10 cellular contexts compared by ENCODE assay signal in the genomic region with DNA sequence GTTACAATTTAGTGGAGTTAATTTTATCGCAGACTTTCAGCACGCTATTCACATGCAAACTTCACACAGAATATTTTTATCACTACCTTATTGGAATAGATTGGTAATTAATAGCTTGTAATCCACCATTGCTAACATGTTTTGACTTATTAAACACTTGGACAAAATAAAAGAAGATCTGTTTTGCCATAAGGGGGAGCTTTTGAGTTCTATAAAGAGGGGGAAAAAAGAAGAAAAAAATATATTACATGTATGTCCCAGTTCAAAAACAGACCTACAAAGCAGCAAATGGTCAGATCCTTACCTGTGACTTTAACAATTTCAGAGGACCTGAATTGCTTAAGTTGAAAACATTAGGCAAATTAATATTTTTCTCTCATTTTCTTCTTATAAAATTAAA. TPM values are rescaled to one million over a fixed set of nuclear protein-coding genes. Genes with fewer than 3 reads are reported as not detected.
DNase-seq lines count a peak whose midpoint lies in the region; ATAC-seq, FAIRE-seq and TF ChIP-seq lines count a peak whose summit lies in the region.
"Had no signal": no experiment of that assay in that cellular context is flagged by ENCODE, and none has a peak within 500 bp of the region (broad histone marks: within the 10 kb centered on the region; RNA-seq: fewer than 3 reads in every experiment).

No MANE protein-coding gene starts in this region.

- no peaks in the 10 kb centered on the region for H3K27me3 ChIP-seq in SJCRH30
- H3K27me3 ChIP-seq in foreskin keratinocyte, result peaks cover 19% of the 10 kb centered on the region
- no peaks in the 10 kb centered on the region for H3K27me3 ChIP-seq in thoracic aorta (replicated peaks; ENCODE audit: insufficient read depth)

- no peak for TF ChIP-seq POLR2A in GM12892 (IDR thresholded peaks at IDR 0.05; ENCODE audit: low read depth, low read length)

- peak; percentile 59 for TF ChIP-seq CTCF in foreskin keratinocyte (conservative IDR thresholded peaks at IDR 0.05)
- no peak for TF ChIP-seq CTCF in thoracic aorta (IDR thresholded peaks at IDR 0.05)

- no peak for FAIRE-seq in GM12892 (lab: Jason Lieb, UNC)
- FAIRE-seq: pancreas had no signal

- H3K4me3 ChIP-seq in SJCRH30 (no peak overlapping the region), thoracic aorta (no peak overlapping the region)
- H3K4me3 ChIP-seq: pancreas had no signal

- H3K27ac ChIP-seq in SJCRH30, result peak overlapping the region; percentile 3; the same call in 1 of the 2 replicates
- peak overlapping the region; percentile 18 for H3K27ac ChIP-seq in foreskin keratinocyte
- peak overlapping the region; percentile 54 to 60 for H3K27ac ChIP-seq in thoracic aorta
- H3K27ac ChIP-seq: pancreas had no signal

- peaks cover 17% of the 10 kb centered on the region for H3K4me1 ChIP-seq in SJCRH30
- peaks cover 17% of the 10 kb centered on the region for H3K4me1 ChIP-seq in foreskin keratinocyte
- peaks cover 0 to 24% of the 10 kb centered on the region in 2 donors for H3K4me1 ChIP-seq in thoracic aorta (ENCODE audit: control insufficient read depth in 1 of 2, low read depth in 2 of 2)

- DNase-seq in NCI-H510A treated with DMSO at 0.1 percent for 48 hours (lab: John Stamatoyannopoulos, UW) (peak; percentile 5), NCI-H510A (lab: John Stamatoyannopoulos, UW) (no peak), SJCRH30 (peak in 1 of 2 experiments; percentile 66), foreskin keratinocyte (no peak), thoracic aorta (ENCODE audit: low spot score) (no peak), GM12892 (ENCODE audit: insufficient read length) (no peak), SKM-1 (lab: John Stamatoyannopoulos, UW; ENCODE audit: unreplicated experiment) (no peak)
- no peak for DNase-seq in activated CD4-positive, alpha-beta T cell treated with anti-CD3 and anti-CD28 coated beads for 4 hours
- DNase-seq: GOT3, pancreas had no signal

- ATAC-seq in foreskin keratinocyte (no peak), thoracic aorta (ENCODE audit: insufficient number of reproducible peaks, low FRiP score, low read depth) (no peak)

- H3K9me3 ChIP-seq in SJCRH30 (replicated peaks) (no peaks in the 10 kb centered on the region), thoracic aorta (no peaks in the 10 kb centered on the region)
- H3K9me3 ChIP-seq: pancreas had no signal

- H3K36me3 ChIP-seq in SJCRH30 (no peaks in the 10 kb centered on the region), thoracic aorta (no peaks in the 10 kb centered on the region)
- H3K36me3 ChIP-seq: pancreas had no signal

RNA-seq across cellular contexts. Expression of a gene that starts 1.2 kb away (rescaled TPM):
- total RNA-seq in SJCRH30 (2014; rRNA removed; shearing (Covaris generic)), result 2.5 and 2.8 TPM in 2 replicates
- total RNA-seq in foreskin keratinocyte (0.25 and 0.44 TPM in 2 replicates), thoracic aorta (10 to 100 TPM in 1 of 2 donors, 1 to 10 TPM in 1; 7.4 to 17.4 TPM)
- 0.03 and 0.04 TPM in 2 replicates for polyA plus RNA-seq in foreskin keratinocyte
- polyA plus RNA-seq in GM12892 (2012; ENCODE audit: missing spikeins), result 0.13 TPM

Comparison
In these comparisons a context has a peak if more than half of its experiments do, and no peak if none do; other contexts are left out.
1. H3K27ac ChIP-seq: peak in every context shown above with its lines; median percentile 57 in thoracic aorta; 18 in foreskin keratinocyte; 3 in SJCRH30.